8 cellular contexts compared by ENCODE assay signal in the genomic region with DNA sequence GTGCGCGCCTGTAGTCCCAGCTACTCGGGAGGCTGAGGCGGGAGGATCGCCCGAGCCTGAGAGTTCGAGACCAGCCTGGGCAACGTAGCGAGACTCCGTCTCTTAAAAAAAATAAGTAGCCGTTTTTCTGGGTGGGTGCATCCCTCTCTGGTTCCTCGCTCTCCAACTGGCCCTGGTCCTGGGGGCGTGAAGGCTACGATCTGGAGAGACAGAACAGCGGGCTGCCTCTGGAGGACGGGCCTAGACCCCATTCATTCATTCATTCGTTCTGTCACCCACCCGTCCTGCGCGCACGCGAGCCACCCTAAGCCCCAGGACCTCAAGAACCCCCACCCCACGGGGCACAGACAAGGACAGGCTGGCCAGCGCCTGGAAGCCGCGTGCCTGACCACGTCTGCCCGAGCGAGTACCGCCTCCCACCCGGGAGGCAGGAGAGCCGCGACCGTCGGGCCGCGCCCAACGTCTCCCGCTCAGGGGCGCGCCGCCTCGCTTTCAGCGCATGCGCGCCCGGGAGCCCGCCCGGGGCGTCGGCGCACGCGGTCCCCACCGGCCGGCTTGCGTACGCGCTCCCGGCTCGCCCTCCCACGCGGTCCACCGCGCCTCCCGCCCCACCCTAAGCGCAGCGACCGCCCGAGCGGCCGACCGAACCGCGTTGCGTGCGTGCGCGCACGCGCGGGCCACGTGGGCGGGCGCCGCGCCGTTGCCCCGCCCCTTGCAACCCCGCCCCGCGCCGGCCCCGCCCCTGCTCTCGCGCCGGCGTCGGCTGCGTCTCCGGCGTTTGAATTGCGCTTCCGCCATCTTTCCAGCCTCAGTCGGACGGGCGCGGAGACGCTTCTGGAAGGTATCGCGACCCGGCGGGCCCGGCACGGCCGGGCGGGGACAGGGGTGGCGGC. TPM values are rescaled to one million over a fixed set of nuclear protein-coding genes. Genes with fewer than 3 reads are reported as not detected.
DNase-seq lines count a peak whose midpoint lies in the region; ATAC-seq and FAIRE-seq lines count a peak whose summit lies in the region.

A gene (plus strand): TSS at position 781 of the 893 bp plus-strand sequence. CDS start 528 bp downstream, outside the sequence.

- H3K27ac Mint-ChIP-seq in effector memory CD8-positive, alpha-beta T cell = peak within 1 kb of the TSS; percentile 92 to 95

- H4K8ac ChIP-seq in mesendoderm (ENCODE audit: low read depth, low read length) = peak within 1 kb of the TSS; percentile 96

- H3K9ac ChIP-seq in mesendoderm (ENCODE audit: low read length) = peak within 1 kb of the TSS; percentile 91

- H3K4ac ChIP-seq in mesendoderm (ENCODE audit: low read depth, low read length) = peak within 1 kb of the TSS; percentile 100

- H3K27me3 ChIP-seq in mesendoderm (ENCODE audit: insufficient read depth, low read length, poor library complexity) = no peaks in the 10 kb centered on the region

- peaks cover 62% of the 10 kb centered on the region for H3K36me3 Mint-ChIP-seq in effector memory CD8-positive, alpha-beta T cell (ENCODE audit: insufficient read depth)

- peaks cover 6% of the 10 kb centered on the region for H3K79me1 ChIP-seq in mesendoderm (ENCODE audit: low read length)

- H3K79me2 ChIP-seq in mesendoderm (ENCODE audit: control insufficient read depth, insufficient read depth, low read length) = peaks cover 27% of the 10 kb centered on the region

- no peak within 1 kb of the TSS for H2BK15ac ChIP-seq in mesendoderm (replicated peaks; ENCODE audit: low read depth)

- peak within 1 kb of the TSS; percentile 80 for H2AK5ac ChIP-seq in mesendoderm (ENCODE audit: low read length)

- peaks cover 11% of the 10 kb centered on the region for H3K36me3 ChIP-seq in mesendoderm (ENCODE audit: control insufficient read depth, insufficient read depth, low read length)

- H3K23ac ChIP-seq in mesendoderm (ENCODE audit: low read length) = no peak within 1 kb of the TSS

- H3K27me3 Mint-ChIP-seq in effector memory CD8-positive, alpha-beta T cell = no peaks in the 10 kb centered on the region

- DNase-seq in CMK (ENCODE audit: low read depth) (peak; percentile 91), HTR-8/SVneo (ENCODE audit: insufficient read length, low spot score) (peak; percentile 95), NOMO-1 treated with DMSO at 0.1 percent for 48 hours (lab: John Stamatoyannopoulos, UW; ENCODE audit: unreplicated experiment) (peak; percentile 84), mesendoderm (peak; percentile 92)
- peak; percentile 71 to 95 (median 78) for DNase-seq in activated CD8-positive, alpha-beta memory T cell treated with anti-CD3 and anti-CD28 coated beads for 48 hours (ENCODE audit: low read depth in 2 of 3, low spot score in 2 of 3)
- DNase-seq in effector memory CD8-positive, alpha-beta T cell = peak; percentile 76 to 85 (median 82)
- peak; percentile 95 for DNase-seq in stimulated activated CD8-positive, alpha-beta memory T cell treated with anti-CD3 and anti-CD28 coated beads, Interleukin-12 subunit alpha, Interleukin-12 subunit beta, amount 100 ng/mL, for 4 hours (ENCODE audit: low read depth)

- H3K27ac ChIP-seq in mesendoderm (ENCODE audit: low read depth, low read length) = peak within 1 kb of the TSS; percentile 92

- H3K9me3 Mint-ChIP-seq in effector memory CD8-positive, alpha-beta T cell = no peaks in the 10 kb centered on the region

- peak within 1 kb of the TSS; percentile 100 for H3K18ac ChIP-seq in mesendoderm (ENCODE audit: low read length)

- H3K4me2 ChIP-seq in mesendoderm (ENCODE audit: low read length) = peak within 1 kb of the TSS; percentile 79

- H2BK120ac ChIP-seq in mesendoderm (ENCODE audit: low read depth, low read length) = peak within 1 kb of the TSS; percentile 96

- peak; percentile 44 for FAIRE-seq in HTR-8/SVneo (lab: Jason Lieb, UNC)

- peak; percentile 68 for ATAC-seq in GM21360 (IDR thresholded peaks at IDR 0.05; ENCODE audit: unreplicated experiment)
- ATAC-seq in effector memory CD8-positive, alpha-beta T cell (replicated peaks) = peak; percentile 77

- no CpG with 5 or more reads among the region's 118 CpGs for WGBS in mesendoderm (ENCODE audit: extremely low coverage, insufficient coverage, low lambda C conversion rate)

- H3K4me3 ChIP-seq in mesendoderm (ENCODE audit: low read length) = peak within 1 kb of the TSS; percentile 73

- peak within 1 kb of the TSS; percentile 94 for H4K5ac ChIP-seq in mesendoderm (ENCODE audit: low read length)

- H3K4me3 Mint-ChIP-seq in effector memory CD8-positive, alpha-beta T cell = peak within 1 kb of the TSS; percentile 83 to 89

- H2BK5ac ChIP-seq in mesendoderm (ENCODE audit: low read length) = peak within 1 kb of the TSS; percentile 63

- H3K4me1 ChIP-seq in mesendoderm (ENCODE audit: control insufficient read depth, low read depth, low read length) = peaks cover 3% of the 10 kb centered on the region

- peaks cover 20 to 46% of the 10 kb centered on the region in 2 donors for H3K4me1 Mint-ChIP-seq in effector memory CD8-positive, alpha-beta T cell (ENCODE audit: low read depth in 2 of 2)

- peak within 1 kb of the TSS; percentile 97 for H3K56ac ChIP-seq in mesendoderm (ENCODE audit: low read length)

RNA-seq across cellular contexts. Expression of the gene that starts here (rescaled TPM):
- 1,102 TPM for polyA plus RNA-seq in mesendoderm (2013, experiment 1 of 2)
- polyA plus RNA-seq in mesendoderm (2013, experiment 2 of 2) = 1,097 TPM

Comparison
In these comparisons a context has a peak if more than half of its experiments do, and no peak if none do; other contexts are left out.
1. Peak in every context shown above with its lines: DNase-seq, ATAC-seq, H3K4me3 ChIP-seq and H3K27ac ChIP-seq.